Comparison of ENCODE assay signal across 20 cellular contexts in genomic region chr7:32461484-32461883, GRCh38. TPM values are rescaled to one million over a fixed set of nuclear protein-coding genes. Genes with fewer than 3 reads are reported as not detected.
DNase-seq lines count a peak whose midpoint lies in the region; ATAC-seq and TF ChIP-seq lines count a peak whose summit lies in the region.
"Had no signal": no experiment of that assay in that cellular context is flagged by ENCODE, and none has a peak within 500 bp of the region (broad histone marks: within the 10 kb centered on the region; RNA-seq: fewer than 3 reads in every experiment).

No MANE protein-coding gene starts in this region.

- no peaks in the 10 kb centered on the region for H3K9me3 ChIP-seq in cardiac muscle cell (ENCODE audit: low read depth)
- no peaks in the 10 kb centered on the region for H3K9me3 ChIP-seq in CD4-positive, alpha-beta T cell (ENCODE audit: control insufficient read depth, low read length)

- H3K36me3 Mint-ChIP-seq in CD4-positive, alpha-beta T cell (ENCODE audit: low read depth), result no peaks in the 10 kb centered on the region
- H3K36me3 Mint-ChIP-seq: CD4-positive, CD25-positive, alpha-beta regulatory T cell; CD8-positive, alpha-beta memory T cell had no signal

- no peak for ATAC-seq in left cardiac atrium
- ATAC-seq in left colon, result peak; percentile 63
- no peak for ATAC-seq in CD4-positive, alpha-beta T cell (ENCODE audit: poor library complexity)
- no peak for ATAC-seq in GM18861 (IDR thresholded peaks at IDR 0.05; ENCODE audit: unreplicated experiment)
- ATAC-seq: GM12878 had no signal

- DNase-seq in cardiac muscle cell (ENCODE audit: low read depth in 1 of 2, low spot score in 1 of 2) (no peak), left cardiac atrium (no peak), HT-29 (ENCODE audit: low spot score) (peak; percentile 54), left colon (no peak), GOT3 (lab: John Stamatoyannopoulos, UW) (no peak)
- no peak for DNase-seq in CD4-positive, alpha-beta T cell
- DNase-seq: Calu3; CD4-positive, CD25-positive, alpha-beta regulatory T cell; CD8-positive, alpha-beta memory T cell; DMS79; EL; GDM1; H7; HCEC 1CT had no signal

- peaks cover 15% of the 10 kb centered on the region for H3K27me3 Mint-ChIP-seq in CD4-positive, alpha-beta T cell

- H3K4me3 ChIP-seq in cardiac muscle cell, result no peak overlapping the region
- H3K4me3 ChIP-seq: BLaER1, GM12878 had no signal

- no peak overlapping the region for H3K27ac Mint-ChIP-seq in CD4-positive, alpha-beta T cell
- H3K27ac Mint-ChIP-seq: B cell; CD4-positive, CD25-positive, alpha-beta regulatory T cell; CD8-positive, alpha-beta memory T cell had no signal

- H3K36me3 ChIP-seq in cardiac muscle cell, result no peaks in the 10 kb centered on the region
- H3K36me3 ChIP-seq: BLaER1 had no signal

- peaks cover 18% of the 10 kb centered on the region for H3K4me1 ChIP-seq in cardiac muscle cell (ENCODE audit: low read depth)
- H3K4me1 ChIP-seq: BLaER1 had no signal

- no peaks in the 10 kb centered on the region for H3K27me3 ChIP-seq in cardiac muscle cell
- H3K27me3 ChIP-seq in CD4-positive, alpha-beta T cell (ENCODE audit: control insufficient read depth, insufficient read depth, low read length), result peaks cover 6% of the 10 kb centered on the region
- H3K27me3 ChIP-seq: BLaER1 had no signal

- no peaks in the 10 kb centered on the region for H3K4me1 Mint-ChIP-seq in CD4-positive, alpha-beta T cell (ENCODE audit: low read depth)
- H3K4me1 Mint-ChIP-seq: B cell; CD4-positive, CD25-positive, alpha-beta regulatory T cell; CD8-positive, alpha-beta memory T cell had no signal

- CTCF ChIA-PET in CD4-positive, alpha-beta T cell (lab: Charles Lee), result no interaction called here

- no peak for TF ChIP-seq CTCF in cardiac muscle cell (IDR thresholded peaks at IDR 0.05; ENCODE audit: low read depth, low read length)
- no peak for TF ChIP-seq CTCF in CD4-positive, alpha-beta T cell (IDR thresholded peaks at IDR 0.05)

- no peaks in the 10 kb centered on the region for H3K9me3 Mint-ChIP-seq in CD4-positive, alpha-beta T cell
- H3K9me3 Mint-ChIP-seq: CD8-positive, alpha-beta memory T cell had no signal

- intact Hi-C loops in left cardiac atrium (cut with DNase I) (no loop called here), left colon (cut with DNase I, micrococcal nuclease) (no loop called here)
- intact Hi-C loops in CD4-positive, alpha-beta T cell (cut with DNase I, micrococcal nuclease), result no loop called here

- H3K4me3 Mint-ChIP-seq in CD4-positive, alpha-beta T cell, result no peak overlapping the region
- H3K4me3 Mint-ChIP-seq: B cell; CD4-positive, CD25-positive, alpha-beta regulatory T cell; CD8-positive, alpha-beta memory T cell had no signal

- POLR2A ChIA-PET in CD4-positive, alpha-beta T cell (lab: Charles Lee), result no interaction called here

- H3K27ac ChIP-seq in cardiac muscle cell, result peak overlapping the region; percentile 34
- H3K27ac ChIP-seq in CD4-positive, alpha-beta T cell (ENCODE audit: low read depth, low read length), result no peak overlapping the region
- H3K27ac ChIP-seq: 22Rv1, BLaER1, C4-2B had no signal

RNA-seq across cellular contexts. Expression of gene LSM5, which starts 28.7 kb away (rescaled TPM):
- total RNA-seq in cardiac muscle cell (15.4 and 39.7 TPM in 2 replicates), left cardiac atrium (10 to 100 TPM; 36.4 to 44.3 TPM), left colon (10 to 100 TPM; 28.8 to 33.5 TPM)
- polyA plus RNA-seq in cardiac muscle cell, result 123 and 150 TPM in 2 replicates
- total RNA-seq in HT-29 (2014; rRNA removed; shearing (Covaris generic)), result 11.3 and 22.8 TPM in 2 replicates
- total RNA-seq in CD4-positive, alpha-beta T cell, result 10 to 100 TPM; 28.2 to 28.7 TPM

RNA-seq across cellular contexts. Expression of gene AVL9, which starts 33.8 kb away (rescaled TPM):
- total RNA-seq in cardiac muscle cell, result 19.9 and 20.0 TPM in 2 replicates
- polyA plus RNA-seq in cardiac muscle cell, result 12.7 and 13.3 TPM in 2 replicates
- total RNA-seq in left cardiac atrium, result 10 to 100 TPM; 14.6 to 24.1 TPM
- total RNA-seq in HT-29 (2014; rRNA removed; shearing (Covaris generic)), result 46.6 and 51.5 TPM in 2 replicates
- 10 to 100 TPM; 83.3 to 83.5 TPM for total RNA-seq in left colon
- 10 to 100 TPM; 23.3 to 25.4 TPM for total RNA-seq in CD4-positive, alpha-beta T cell
